8 cellular contexts compared by ENCODE assay signal in genomic region chr1:16420719-16421118, GRCh38. TPM values are rescaled to one million over a fixed set of nuclear protein-coding genes. Genes with fewer than 3 reads are reported as not detected.
DNase-seq lines count a peak whose midpoint lies in the region; ATAC-seq lines count a peak whose summit lies in the region.

No MANE protein-coding gene starts in this region.

- peaks cover 0 to 1% (median 0%) of the 10 kb centered on the region in 3 donors for H3K9me3 Mint-ChIP-seq in IgD-negative memory B cell

- no peaks in the 10 kb centered on the region for H3K27me3 Mint-ChIP-seq in IgD-negative memory B cell

- peak overlapping the region; percentile 2 to 92 (median 89) for H3K27ac Mint-ChIP-seq in IgD-negative memory B cell

- no peaks in the 10 kb centered on the region for H3K36me3 Mint-ChIP-seq in IgD-negative memory B cell

- peak; percentile 84 for ATAC-seq in GM19395 (IDR thresholded peaks at IDR 0.05; ENCODE audit: unreplicated experiment)
- no peak for ATAC-seq in GM21723 (IDR thresholded peaks at IDR 0.05; ENCODE audit: unreplicated experiment)

- peaks cover 16 to 23% (median 22%) of the 10 kb centered on the region in 3 donors for H3K4me1 Mint-ChIP-seq in IgD-negative memory B cell

- peak overlapping the region in 3 of 4 donors; percentile 58 to 88 (median 79) for H3K4me3 Mint-ChIP-seq in IgD-negative memory B cell

- peak; percentile 14 to 20 for DNase-seq in activated T-helper 1 cell treated with anti-CD3 and anti-CD28 coated beads, Interleukin-2, amount 50 U/mL, for 16 hours (ENCODE audit: low read depth in 1 of 2, low spot score in 1 of 2)
- DNase-seq in stimulated activated CD4-positive, alpha-beta T cell treated with anti-CD3 and anti-CD28 coated beads, Interleukin-4, amount 100 ng/mL, for 24 hours, result peak; percentile 68
- DNase-seq in amygdala (lab: John Stamatoyannopoulos, UW) (no peak), EL (no peak), anterior cingulate cortex (lab: John Stamatoyannopoulos, UW) (no peak)

RNA-seq across cellular contexts. Expression of gene SPATA21, which starts 16.5 kb away (rescaled TPM):
- not detected for polyA plus RNA-seq in IgD-negative memory B cell

RNA-seq across cellular contexts. Expression of gene NECAP2, which starts 19.8 kb away (rescaled TPM):
- polyA plus RNA-seq in IgD-negative memory B cell, result 144 TPM

RNA-seq across cellular contexts. Expression of gene SZRD1, which starts 53.7 kb away (rescaled TPM):
- polyA plus RNA-seq in IgD-negative memory B cell, result 53.4 TPM

Comparison
In these comparisons a context has a peak if more than half of its experiments do, and no peak if none do; other contexts are left out.
1. DNase-seq: peak in activated T-helper 1 cell treated with anti-CD3 and anti-CD28 coated beads, Interleukin-2, amount 50 U/mL, for 16 hours (2 of 2) and stimulated activated CD4-positive, alpha-beta T cell treated with anti-CD3 and anti-CD28 coated beads, Interleukin-4, amount 100 ng/mL, for 24 hours (single experiment); none in amygdala (0 of 56), EL (single experiment) and anterior cingulate cortex (0 of 58).